Comparison of ENCODE assay signal across 1 cellular context in the genomic region with DNA sequence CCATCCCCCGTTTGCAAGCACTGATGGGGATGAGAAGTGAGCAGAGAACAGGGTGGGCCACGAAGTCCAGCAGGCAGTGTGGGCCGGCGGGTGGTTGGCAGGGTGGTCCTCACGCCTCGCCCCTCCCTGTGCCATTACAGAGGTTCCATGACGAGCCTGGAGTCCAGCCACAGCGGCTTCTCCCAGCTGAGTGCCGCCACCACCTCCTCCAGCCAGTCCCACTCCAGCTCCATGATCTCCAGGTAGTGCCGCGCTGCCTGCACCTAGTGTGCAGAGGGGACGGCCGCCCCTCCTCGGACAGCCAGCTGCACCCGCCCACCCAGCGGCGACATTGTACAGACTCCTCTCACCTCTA.
TF ChIP-seq lines count a peak whose summit lies in the region.

No MANE protein-coding gene starts in this region.

TF ChIP-seq in HepG2, 621 proteins besides CTCF, POLR2A, EP300 and RAD21:
- TF ChIP-seq AGO2 (optimal IDR thresholded peaks at IDR 0.05; ENCODE audit: low read depth, low read length) (peak; percentile 48), FOXK1 (CRISPR knock-in tag; IDR thresholded peaks at IDR 0.05; ENCODE audit: borderline replicate concordance, low read depth) (no peak)
- TF ChIP-seq, protein P1, sequence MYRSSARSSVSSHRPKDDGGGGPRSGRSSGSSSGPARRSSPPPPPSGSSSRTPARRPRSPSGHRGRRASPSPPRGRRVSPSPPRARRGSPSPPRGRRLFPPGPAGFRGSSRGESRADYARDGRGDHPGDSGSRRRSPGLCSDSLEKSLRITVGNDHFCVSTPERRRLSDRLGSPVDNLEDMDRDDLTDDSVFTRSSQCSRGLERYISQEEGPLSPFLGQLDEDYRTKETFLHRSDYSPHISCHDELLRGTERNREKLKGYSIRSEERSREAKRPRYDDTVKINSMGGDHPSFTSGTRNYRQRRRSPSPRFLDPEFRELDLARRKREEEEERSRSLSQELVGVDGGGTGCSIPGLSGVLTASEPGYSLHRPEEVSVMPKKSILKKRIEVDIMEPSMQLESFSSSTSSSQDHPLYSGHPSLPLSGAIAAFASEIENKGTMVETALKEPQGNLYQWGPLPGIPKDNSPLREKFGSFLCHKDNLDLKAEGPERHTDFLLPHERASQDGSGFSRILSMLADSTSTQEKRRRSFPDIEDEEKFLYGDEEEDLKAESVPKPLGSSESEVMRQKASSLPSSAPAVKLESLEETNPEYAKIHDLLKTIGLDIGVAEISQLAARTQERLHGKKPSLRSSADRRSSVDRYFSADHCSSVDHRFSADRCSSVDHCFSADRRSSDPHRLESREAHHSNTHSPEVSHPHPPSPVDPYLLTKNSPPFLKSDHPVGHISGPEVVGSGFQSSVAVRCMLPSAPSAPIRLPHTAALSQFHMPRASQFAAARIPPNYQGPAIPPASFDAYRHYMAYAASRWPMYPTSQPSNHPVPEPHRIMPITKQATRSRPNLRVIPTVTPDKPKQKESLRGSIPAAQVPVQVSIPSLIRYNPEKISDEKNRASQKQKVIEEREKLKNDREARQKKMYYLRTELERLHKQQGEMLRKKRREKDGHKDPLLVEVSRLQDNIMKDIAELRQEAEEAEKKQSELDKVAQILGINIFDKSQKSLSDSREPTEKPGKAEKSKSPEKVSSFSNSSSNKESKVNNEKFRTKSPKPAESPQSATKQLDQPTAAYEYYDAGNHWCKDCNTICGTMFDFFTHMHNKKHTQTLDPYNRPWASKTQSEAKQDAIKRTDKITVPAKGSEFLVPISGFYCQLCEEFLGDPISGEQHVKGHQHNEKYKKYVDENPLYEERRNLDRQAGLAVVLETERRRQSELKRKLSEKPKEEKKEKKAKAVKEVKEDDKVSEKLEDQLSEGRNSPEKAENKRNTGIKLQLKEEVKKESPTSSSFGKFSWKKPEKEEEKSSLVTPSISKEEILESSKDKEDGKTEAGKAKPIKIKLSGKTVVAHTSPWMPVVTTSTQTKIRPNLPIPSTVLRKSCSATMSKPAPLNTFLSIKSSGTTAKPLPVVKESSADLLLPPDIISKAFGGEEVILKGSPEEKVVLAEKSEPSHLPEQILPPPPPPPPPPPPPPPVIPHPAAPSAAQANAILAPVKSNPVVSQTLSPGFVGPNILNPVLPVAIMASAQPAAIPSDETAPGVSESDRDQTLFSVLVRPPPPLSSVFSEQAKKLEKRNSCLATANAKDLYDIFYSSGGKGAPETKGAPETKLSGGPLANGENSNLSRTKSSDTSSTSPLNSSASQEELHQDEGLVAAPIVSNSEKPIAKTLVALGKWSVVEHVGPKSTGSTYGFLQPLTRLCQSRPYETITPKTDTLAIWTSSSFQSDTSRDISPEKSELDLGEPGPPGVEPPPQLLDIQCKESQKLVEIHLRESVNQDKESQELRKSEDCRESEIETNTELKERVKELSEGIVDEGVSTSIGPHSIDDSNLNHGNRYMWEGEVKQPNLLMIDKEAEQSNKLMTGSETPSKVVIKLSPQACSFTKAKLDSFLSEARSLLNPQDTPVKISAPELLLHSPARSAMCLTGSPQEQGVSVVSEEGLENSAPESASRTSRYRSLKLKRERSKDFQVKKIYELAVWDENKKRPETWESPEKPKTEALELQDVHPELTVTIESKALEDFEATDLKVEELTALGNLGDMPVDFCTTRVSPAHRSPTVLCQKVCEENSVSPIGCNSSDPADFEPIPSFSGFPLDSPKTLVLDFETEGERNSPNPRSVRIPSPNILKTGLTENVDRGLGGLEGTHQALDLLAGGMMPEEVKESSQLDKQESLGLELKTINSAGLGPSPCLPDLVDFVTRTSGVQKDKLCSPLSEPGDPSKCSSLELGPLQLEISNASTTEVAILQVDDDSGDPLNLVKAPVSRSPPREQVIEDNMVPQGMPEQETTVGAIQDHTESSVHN (CRISPR knock-in tag; IDR thresholded peaks at IDR 0.05): no peak
